ENCODE assay signal across 20 cellular contexts in the genomic region with DNA sequence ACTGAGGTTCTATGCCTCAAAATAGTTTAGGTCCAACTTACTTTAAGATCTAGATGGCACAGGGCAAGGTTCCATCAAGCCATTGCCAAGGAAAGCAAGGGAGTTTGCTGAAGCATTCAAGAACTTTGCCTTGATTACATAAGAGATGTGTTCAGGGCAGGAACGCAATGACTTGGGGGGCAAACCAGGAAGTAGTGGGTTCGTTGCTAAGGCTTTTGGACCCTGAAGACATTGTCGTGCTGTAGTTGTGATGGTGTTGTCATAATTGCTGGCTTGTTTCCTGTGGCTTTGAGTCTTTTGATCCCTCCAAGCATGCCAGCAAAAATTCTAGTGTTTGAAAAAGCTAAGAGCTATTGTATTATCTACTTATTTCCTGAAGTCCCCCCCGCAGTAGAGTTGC.
"Had no signal": no experiment of that assay in that cellular context is flagged by ENCODE, and none has a peak within 500 bp of the region (broad histone marks: within the 10 kb centered on the region; RNA-seq: fewer than 3 reads in every experiment).

No MANE protein-coding gene starts in this region.

- ATAC-seq: activated CD8-positive, alpha-beta T cell treated with anti-CD3 and anti-CD28 coated beads for 36 hours; activated T-helper 17 cell treated with anti-CD3 and anti-CD28 coated beads, Interleukin-2, amount 50 U/mL, for 72 hours; foreskin keratinocyte; left ventricle myocardium superior had no signal

- H3K27ac ChIP-seq: body of pancreas, epithelial cell of prostate, foreskin keratinocyte, neural progenitor cell, right lobe of liver, stomach, vagina had no signal

- H3K4me1 Mint-ChIP-seq: activated T-helper 17 cell treated with anti-CD3 and anti-CD28 coated beads, Interleukin-2, amount 50 U/mL, for 72 hours had no signal

- H3K9me3 Mint-ChIP-seq: activated CD8-positive, alpha-beta T cell treated with anti-CD3 and anti-CD28 coated beads for 36 hours; activated naive CD8-positive, alpha-beta T cell treated with anti-CD3 and anti-CD28 coated beads, Interleukin-2, amount 10 ng/mL, durations not matched to agents 7 days and 5 days; activated T-helper 17 cell treated with anti-CD3 and anti-CD28 coated beads, Interleukin-2, amount 50 U/mL, for 72 hours had no signal

- H2AFZ ChIP-seq: neural progenitor cell had no signal

- H3K36me3 ChIP-seq: neural progenitor cell, right lobe of liver, stomach, vagina had no signal

- H3K27me3 ChIP-seq: body of pancreas, foreskin keratinocyte, neural progenitor cell, right lobe of liver, vagina had no signal

- H3K9me3 ChIP-seq: body of pancreas, mucosa of descending colon, right lobe of liver, stomach, vagina had no signal

- H3K4me3 ChIP-seq: body of pancreas, mucosa of descending colon, neural progenitor cell, right lobe of liver, smooth muscle cell, stomach, vagina had no signal

- H3K4me2 ChIP-seq: neural progenitor cell, smooth muscle cell had no signal

- H3K9ac ChIP-seq: neural progenitor cell had no signal

- H3K4me3 Mint-ChIP-seq: activated CD8-positive, alpha-beta T cell treated with anti-CD3 and anti-CD28 coated beads for 36 hours; activated naive CD8-positive, alpha-beta T cell treated with anti-CD3 and anti-CD28 coated beads, Interleukin-2, amount 10 ng/mL, durations not matched to agents 7 days and 5 days; activated T-helper 17 cell treated with anti-CD3 and anti-CD28 coated beads, Interleukin-2, amount 50 U/mL, for 72 hours; naive B cell; neural progenitor cell had no signal

- H3K4me1 ChIP-seq: body of pancreas, neural progenitor cell, right lobe of liver, vagina had no signal

- DNase-seq: activated CD4-positive, alpha-beta T cell treated with anti-CD3 and anti-CD28 coated beads for 48 hours; activated CD4-positive, CD25-positive, alpha-beta regulatory T cell; activated naive CD4-positive, alpha-beta T cell; activated naive CD8-positive, alpha-beta T cell treated with anti-CD3 and anti-CD28 coated beads, Interleukin-2, amount 10 ng/mL, durations not matched to agents 7 days and 5 days; activated T-cell treated with anti-CD3 and anti-CD28 coated beads, Interleukin-2, amount 50 U/mL, for 1 hour; left ventricle myocardium superior; right lobe of liver; stimulated activated CD4-positive, alpha-beta T cell treated with anti-CD3 and anti-CD28 coated beads, Interleukin-4, amount 100 ng/mL, for 1 hour; stomach had no signal

- FAIRE-seq: keratinocyte had no signal

- H3K36me3 Mint-ChIP-seq: activated naive CD8-positive, alpha-beta T cell treated with anti-CD3 and anti-CD28 coated beads, Interleukin-2, amount 10 ng/mL, durations not matched to agents 7 days and 5 days; naive B cell; neural progenitor cell had no signal

- H3K27ac Mint-ChIP-seq: activated CD8-positive, alpha-beta T cell treated with anti-CD3 and anti-CD28 coated beads for 36 hours; activated naive CD8-positive, alpha-beta T cell treated with anti-CD3 and anti-CD28 coated beads, Interleukin-2, amount 10 ng/mL, durations not matched to agents 7 days and 5 days; activated T-helper 17 cell treated with anti-CD3 and anti-CD28 coated beads, Interleukin-2, amount 50 U/mL, for 72 hours; neural progenitor cell had no signal
